In the genomic region with DNA sequence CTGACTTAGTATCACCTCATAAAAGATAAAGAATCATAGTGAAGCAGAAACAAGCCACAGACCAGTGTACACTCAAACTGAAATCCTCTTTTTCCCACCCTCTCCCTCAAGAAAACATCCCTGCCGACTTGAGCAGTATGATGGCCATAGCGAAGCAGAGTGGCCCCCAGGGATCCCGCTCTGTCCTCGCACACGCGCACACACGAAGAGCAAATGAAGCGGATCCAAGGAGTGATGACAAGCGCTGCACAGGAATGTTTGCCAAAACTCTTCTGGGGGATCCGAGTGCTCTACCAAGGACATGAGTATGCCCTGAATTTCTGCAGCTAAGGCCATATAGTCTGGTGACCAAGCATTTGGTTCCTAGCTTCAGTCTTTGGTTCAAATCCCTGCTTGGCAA, we compare ENCODE assay signal across 1 cellular context.
TF ChIP-seq lines count a peak whose summit lies in the region.

No MANE protein-coding gene starts in this region.

TF ChIP-seq in H1, 55 proteins besides CTCF, POLR2A, EP300 and RAD21:
- no peak for TF ChIP-seq TBP (IDR thresholded peaks at IDR 0.05; ENCODE audit: low read depth, low read length)
- no peak for TF ChIP-seq JUND (IDR thresholded peaks at IDR 0.05; ENCODE audit: low read length)
- TF ChIP-seq NANOG (IDR thresholded peaks at IDR 0.05; ENCODE audit: insufficient read depth, low read depth, low read length, poor library complexity, severe bottlenecking), result no peak
- TF ChIP-seq RXRA (IDR thresholded peaks at IDR 0.05; ENCODE audit: insufficient read depth, low read depth, low read length), result no peak
- no peak for TF ChIP-seq GTF2F1 (IDR thresholded peaks at IDR 0.05; ENCODE audit: borderline replicate concordance, low read depth, low read length)
- no peak for TF ChIP-seq SIX5 (IDR thresholded peaks at IDR 0.05; ENCODE audit: low read depth, low read length)
- TF ChIP-seq TAF1 (IDR thresholded peaks at IDR 0.05; ENCODE audit: low read depth, low read length), result no peak
TF ChIP-seq in H1: peak in this region for 0.
